In genomic region chr19:43847884-43848283, GRCh38 we compare ENCODE assay signal across 18 cellular contexts. TPM values are rescaled to one million over a fixed set of nuclear protein-coding genes. Genes with fewer than 3 reads are reported as not detected.
DNase-seq lines count a peak whose midpoint lies in the region; ATAC-seq and TF ChIP-seq lines count a peak whose summit lies in the region.
"Had no signal": no experiment of that assay in that cellular context is flagged by ENCODE, and none has a peak within 500 bp of the region (broad histone marks: within the 10 kb centered on the region; RNA-seq: fewer than 3 reads in every experiment).

No MANE protein-coding gene starts in this region.

- H3K9me3 Mint-ChIP-seq in WTC11 = peaks cover 82% of the 10 kb centered on the region

- POLR2A ChIA-PET in WTC11 (lab: Charles Lee) = no interaction called here

- H3K36me3 ChIP-seq in liver (ENCODE audit: control insufficient read depth in 4 of 4, insufficient read depth in 3 of 4, low read depth in 1 of 4, low read length in 3 of 4) (peaks cover 5 to 48% (median 38%) of the 10 kb centered on the region in 4 donors), right lobe of liver (peaks cover 0 to 42% (median 2%) of the 10 kb centered on the region in 4 donors), mesendoderm (ENCODE audit: control insufficient read depth, insufficient read depth, low read length) (no peaks in the 10 kb centered on the region)

- no peak for TF ChIP-seq RAD21 in liver (IDR thresholded peaks at IDR 0.05)

- no peak overlapping the region for H4K5ac ChIP-seq in mesendoderm (ENCODE audit: low read length)

- no peak overlapping the region for H3K18ac ChIP-seq in mesendoderm (ENCODE audit: low read length)

- no peaks in the 10 kb centered on the region for H3K4me1 Mint-ChIP-seq in WTC11

- CTCF ChIA-PET in WTC11 (lab: Charles Lee) = no interaction called here

- no peak overlapping the region for H3K4ac ChIP-seq in mesendoderm (ENCODE audit: low read depth, low read length)

- H3K4me3 ChIP-seq in liver (ENCODE audit: low read depth in 1 of 3, low read length in 3 of 3) = peak overlapping the region in 2 of 3 donors; percentile 44 to 45
- H3K4me3 ChIP-seq in right lobe of liver = no peak overlapping the region
- H3K4me3 ChIP-seq in mesendoderm (ENCODE audit: low read length) = no peak overlapping the region

- no peaks in the 10 kb centered on the region for H3K79me1 ChIP-seq in mesendoderm (ENCODE audit: low read length)

- H3K27ac ChIP-seq in liver (ENCODE audit: low read depth in 1 of 2, low read length in 2 of 2) (no peak overlapping the region), right lobe of liver (no peak overlapping the region), mesendoderm (ENCODE audit: low read depth, low read length) (no peak overlapping the region)
- H3K27ac ChIP-seq: 22Rv1, HL-60 had no signal

- WGBS in liver = 94% methylated on average over 4 of the region's 4 CpGs
- 91% methylated on average over 4 of the region's 4 CpGs for WGBS in right lobe of liver (ENCODE audit: insufficient coverage, low coverage, low lambda C conversion rate, missing lambda C conversion rate)
- no CpG with 5 or more reads among the region's 4 CpGs for WGBS in mesendoderm (ENCODE audit: extremely low coverage, insufficient coverage, low lambda C conversion rate)

- no peaks in the 10 kb centered on the region for H3K4me1 ChIP-seq in liver (ENCODE audit: control insufficient read depth in 4 of 4, insufficient read depth in 4 of 4, low read length in 3 of 4)
- H3K4me1 ChIP-seq in right lobe of liver = no peaks in the 10 kb centered on the region
- H3K4me1 ChIP-seq in mesendoderm (ENCODE audit: control insufficient read depth, low read depth, low read length) = no peaks in the 10 kb centered on the region

- peaks cover 86% of the 10 kb centered on the region for H3K36me3 Mint-ChIP-seq in WTC11

- H3K56ac ChIP-seq in mesendoderm (ENCODE audit: low read length) = no peak overlapping the region

- H3K9me3 ChIP-seq in liver (ENCODE audit: control insufficient read depth in 4 of 4, low read length in 3 of 4) (peaks cover 40 to 85% (median 54%) of the 10 kb centered on the region in 4 donors), right lobe of liver (peaks cover 0 to 83% (median 30%) of the 10 kb centered on the region in 4 donors)

- no peak for TF ChIP-seq POLR2A in right lobe of liver (IDR thresholded peaks at IDR 0.05)

- no peak overlapping the region for H3K27ac Mint-ChIP-seq in WTC11

- intact Hi-C loops in right lobe of liver (cut with DNase I) = no loop called here

- no peak overlapping the region for H4K8ac ChIP-seq in mesendoderm (ENCODE audit: low read depth, low read length)

- H2BK5ac ChIP-seq in mesendoderm (ENCODE audit: low read length) = no peak overlapping the region

- no peak overlapping the region for H2BK15ac ChIP-seq in mesendoderm (replicated peaks; ENCODE audit: low read depth)

- H3K9ac ChIP-seq in liver (ENCODE audit: low read depth in 1 of 2, low read length in 2 of 2) (no peak overlapping the region), mesendoderm (ENCODE audit: low read length) (no peak overlapping the region)

- H2BK120ac ChIP-seq in mesendoderm (ENCODE audit: low read depth, low read length) = no peak overlapping the region

- no peak overlapping the region for H2AK5ac ChIP-seq in mesendoderm (ENCODE audit: low read length)

- no peaks in the 10 kb centered on the region for H3K27me3 ChIP-seq in liver (ENCODE audit: control insufficient read depth in 4 of 4, insufficient read depth in 4 of 4, low read length in 3 of 4)
- no peaks in the 10 kb centered on the region for H3K27me3 ChIP-seq in right lobe of liver
- no peaks in the 10 kb centered on the region for H3K27me3 ChIP-seq in mesendoderm (ENCODE audit: insufficient read depth, low read length, poor library complexity)

- DNase-seq in right lobe of liver (no peak), WTC11 (ENCODE audit: low spot score) (no peak), mesendoderm (peak; percentile 69), AML-193 (lab: John Stamatoyannopoulos, UW) (no peak), NCI-H146 treated with DMSO at 0.1 percent for 48 hours (lab: John Stamatoyannopoulos, UW; ENCODE audit: unreplicated experiment) (no peak)
- DNase-seq: DMS53, Karpas-422, NCI-H1930, NCI-H2171, NCI-H446 treated with DMSO at 0.1 percent for 48 hours, NCI-H748 treated with DMSO at 0.1 percent for 48 hours, SHP77 had no signal

- H3K4me3 Mint-ChIP-seq in WTC11 = no peak overlapping the region

- no peak overlapping the region for H3K4me2 ChIP-seq in mesendoderm (ENCODE audit: low read length)

- no peak for ATAC-seq in right lobe of liver
- peak; percentile 36; the same call in 1 of the 2 replicates for ATAC-seq in WTC11
- ATAC-seq in HG02981 (IDR thresholded peaks at IDR 0.05; ENCODE audit: unreplicated experiment) = no peak
- no peak for ATAC-seq in HG03280 (IDR thresholded peaks at IDR 0.05; ENCODE audit: unreplicated experiment)
- ATAC-seq: Panc1 had no signal

- TF ChIP-seq CTCF in liver (IDR thresholded peaks at IDR 0.05; ENCODE audit: low read depth, low read length, missing input control) (no peak), right lobe of liver (IDR thresholded peaks at IDR 0.05) (no peak), WTC11 (IDR thresholded peaks at IDR 0.05) (no peak)

- H3K23ac ChIP-seq in mesendoderm (ENCODE audit: low read length) = no peak overlapping the region

- H3K27me3 Mint-ChIP-seq in WTC11 (ENCODE audit: low read depth) = peaks cover 9% of the 10 kb centered on the region

- no peaks in the 10 kb centered on the region for H3K79me2 ChIP-seq in mesendoderm (ENCODE audit: control insufficient read depth, insufficient read depth, low read length)

TF ChIP-seq in liver, 16 proteins besides CTCF, POLR2A, EP300 and RAD21 (continues in another document):
- TF ChIP-seq EGR1 (IDR thresholded peaks at IDR 0.05; ENCODE audit: low read depth in 2 of 2) = no peak
- TF ChIP-seq HNF4G (IDR thresholded peaks at IDR 0.05) = no peak
- TF ChIP-seq GABPA (IDR thresholded peaks at IDR 0.05 in 1 of 2, conservative IDR thresholded peaks at IDR 0.05 in 1 of 2) = no peak
- no peak for TF ChIP-seq SP1 (IDR thresholded peaks at IDR 0.05)
- TF ChIP-seq, protein P1, sequence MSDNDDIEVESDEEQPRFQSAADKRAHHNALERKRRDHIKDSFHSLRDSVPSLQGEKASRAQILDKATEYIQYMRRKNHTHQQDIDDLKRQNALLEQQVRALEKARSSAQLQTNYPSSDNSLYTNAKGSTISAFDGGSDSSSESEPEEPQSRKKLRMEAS (IDR thresholded peaks at IDR 0.05) = no peak
- no peak for TF ChIP-seq HNF4A (conservative IDR thresholded peaks at IDR 0.05)
- no peak for TF ChIP-seq ATF3 (IDR thresholded peaks at IDR 0.05)
- no peak for TF ChIP-seq FOXA2 (IDR thresholded peaks at IDR 0.05)

TF ChIP-seq in WTC11, 78 proteins besides CTCF, POLR2A, EP300 and RAD21 (continues in another document):
- no peak for TF ChIP-seq ZNF232 (CRISPR knock-in tag; IDR thresholded peaks at IDR 0.05)
- no peak for TF ChIP-seq ERG (CRISPR knock-in tag; IDR thresholded peaks at IDR 0.05)
- TF ChIP-seq, protein P2, sequence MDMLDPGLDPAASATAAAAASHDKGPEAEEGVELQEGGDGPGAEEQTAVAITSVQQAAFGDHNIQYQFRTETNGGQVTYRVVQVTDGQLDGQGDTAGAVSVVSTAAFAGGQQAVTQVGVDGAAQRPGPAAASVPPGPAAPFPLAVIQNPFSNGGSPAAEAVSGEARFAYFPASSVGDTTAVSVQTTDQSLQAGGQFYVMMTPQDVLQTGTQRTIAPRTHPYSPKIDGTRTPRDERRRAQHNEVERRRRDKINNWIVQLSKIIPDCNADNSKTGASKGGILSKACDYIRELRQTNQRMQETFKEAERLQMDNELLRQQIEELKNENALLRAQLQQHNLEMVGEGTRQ (CRISPR knock-in tag; IDR thresholded peaks at IDR 0.05) = no peak
- TF ChIP-seq TCF7 (CRISPR knock-in tag; IDR thresholded peaks at IDR 0.05; ENCODE audit: low read depth) = no peak
- TF ChIP-seq ZNF512 (CRISPR knock-in tag; IDR thresholded peaks at IDR 0.05; ENCODE audit: borderline replicate concordance) = no peak
- no peak for TF ChIP-seq NR3C1 (CRISPR knock-in tag; conservative IDR thresholded peaks at IDR 0.05; ENCODE audit: low read depth)
- no peak for TF ChIP-seq ZNF416 (CRISPR knock-in tag; IDR thresholded peaks at IDR 0.05)
- no peak for TF ChIP-seq NFATC4 (CRISPR knock-in tag; IDR thresholded peaks at IDR 0.05)

RNA-seq across cellular contexts. Expression of gene ZNF283, which starts 20.8 kb away (rescaled TPM):
- total RNA-seq in liver = 1 to 10 TPM; 4.9 to 6.4 TPM
- under 1 TPM; 0.65 to 0.99 TPM for polyA plus RNA-seq in liver
- 1 to 10 TPM; 1.7 to 4.0 (median 2.2) TPM for total RNA-seq in right lobe of liver
- total RNA-seq in WTC11 (2021) = 6.2 to 7.1 TPM (median 6.7 TPM) in 3 replicates
- polyA plus RNA-seq in mesendoderm (2013, experiment 1 of 2) = 3.2 TPM
- 3.0 TPM for polyA plus RNA-seq in mesendoderm (2013, experiment 2 of 2)

RNA-seq across cellular contexts. Expression of gene ZNF404, which starts 35.9 kb away (rescaled TPM):
- under 1 TPM; 0.33 TPM for total RNA-seq in liver
- polyA plus RNA-seq in liver = under 1 TPM; 0.21 to 0.31 TPM
- 1 to 10 TPM in 1 of 6 experiments, under 1 TPM in 4, not detected in 1; 0.26 to 1.4 (median 0.66) TPM for total RNA-seq in right lobe of liver
- 3.0 to 5.1 TPM (median 3.2 TPM) in 3 replicates for total RNA-seq in WTC11 (2021)
- 5.3 TPM for polyA plus RNA-seq in mesendoderm (2013, experiment 1 of 2)
- polyA plus RNA-seq in mesendoderm (2013, experiment 2 of 2) = 5.0 TPM

RNA-seq across cellular contexts. Expression of gene LYPD5, which starts 45.6 kb away (rescaled TPM):
- total RNA-seq in liver = under 1 TPM; 0.08 to 0.14 TPM
- polyA plus RNA-seq in liver = under 1 TPM in 1 of 2 donors, not detected in 1; 0.13 TPM
- total RNA-seq in right lobe of liver = under 1 TPM in 2 of 6 experiments, not detected in 4; 0.80 to 0.87 TPM
- total RNA-seq in WTC11 (2021) = 0.39 to 0.78 TPM (median 0.46 TPM) in 3 replicates
- polyA plus RNA-seq in mesendoderm (2013, experiment 1 of 2) = 0.24 TPM
- polyA plus RNA-seq in mesendoderm (2013, experiment 2 of 2) = 0.15 TPM

Comparison
In these comparisons a context has a peak if more than half of its experiments do, and no peak if none do; other contexts are left out.
1. H3K4me3 ChIP-seq: peak in liver (2 of 3); none in right lobe of liver (0 of 3) and mesendoderm (single experiment).